ENCODE assay signal across 13 cellular contexts in genomic region chr2:5330961-5331360, GRCh38.
A peak's percentile ranks its signal among the peaks of the same experiment; 100 is the strongest.
DNase-seq lines count a peak whose midpoint lies in the region; ATAC-seq and TF ChIP-seq lines count a peak whose summit lies in the region.
"Had no signal": no experiment of that assay in that cellular context is flagged by ENCODE, and none has a peak within 500 bp of the region (broad histone marks: within the 10 kb centered on the region; RNA-seq: fewer than 3 reads in every experiment).

No MANE protein-coding gene starts in this region.

- H3K9me2 ChIP-seq in PC-3 (replicated peaks; ENCODE audit: low read length): no peaks in the 10 kb centered on the region

- intact Hi-C loops in PC-3 (cut with micrococcal nuclease): no loop called here

- CTCF ChIA-PET in PC-3 (lab: Charles Lee): no interaction called here

- no peak for TF ChIP-seq CTCF in PC-3 (conservative IDR thresholded peaks at IDR 0.05; ENCODE audit: low read depth, low read length)
- TF ChIP-seq CTCF in kidney epithelial cell (IDR thresholded peaks at IDR 0.05; ENCODE audit: insufficient read depth, low read length, poor library complexity, severe bottlenecking): no peak

- H2AFZ ChIP-seq in PC-3 (ENCODE audit: low read length): no peak overlapping the region
- H2AFZ ChIP-seq: GM23338 had no signal

- H3K4me3 ChIP-seq in PC-3 (ENCODE audit: low read length): no peak overlapping the region
- no peak overlapping the region for H3K4me3 ChIP-seq in kidney epithelial cell (ENCODE audit: low read depth, low read length)
- H3K4me3 ChIP-seq in HAP-1: no peak overlapping the region
- H3K4me3 ChIP-seq: GM12878, GM23338 had no signal

- DNase-seq in DMS53 (lab: John Stamatoyannopoulos, UW): peak; percentile 82
- peak; percentile 47 for DNase-seq in PC-3
- peak; percentile 39 for DNase-seq in kidney epithelial cell (ENCODE audit: low read depth)
- peak; percentile 67 for DNase-seq in renal cortical epithelial cell (ENCODE audit: low read depth)
- no peak for DNase-seq in medulla oblongata (ENCODE audit: extremely low spot score)
- DNase-seq in HAP-1 (ENCODE audit: low spot score in 2 of 2): no peak
- DNase-seq: CD8-positive, alpha-beta T cell; COR-L47; H7 had no signal

- H3K9ac ChIP-seq in PC-3 (ENCODE audit: low read length): no peak overlapping the region

- H3K4me1 ChIP-seq in PC-3 (ENCODE audit: insufficient read depth, low read length) (peaks cover 6% of the 10 kb centered on the region; the same call in 1 of the 2 replicates), HAP-1 (no peaks in the 10 kb centered on the region)

- POLR2A ChIA-PET in PC-3 (lab: Charles Lee; ENCODE audit: unreplicated experiment): no interaction called here

- H3K27me3 ChIP-seq in PC-3 (ENCODE audit: low read length) (no peaks in the 10 kb centered on the region), kidney epithelial cell (ENCODE audit: control insufficient read depth, insufficient read depth, low read length) (no peaks in the 10 kb centered on the region), HAP-1 (ENCODE audit: low read depth) (no peaks in the 10 kb centered on the region)

- no peaks in the 10 kb centered on the region for H3K79me2 ChIP-seq in PC-3 (ENCODE audit: low read length)

- no peak for ATAC-seq in PC-3
- ATAC-seq in HG02981 (IDR thresholded peaks at IDR 0.05; ENCODE audit: unreplicated experiment): no peak
- ATAC-seq: CD8-positive, alpha-beta T cell; GM12878; GM23338; HepG2 had no signal

- H3K36me3 ChIP-seq in PC-3 (ENCODE audit: low read depth, low read length): no peaks in the 10 kb centered on the region
- no peaks in the 10 kb centered on the region for H3K36me3 ChIP-seq in kidney epithelial cell (ENCODE audit: control insufficient read depth, insufficient read depth, low read length)
- H3K36me3 ChIP-seq in HAP-1 (replicated peaks): no peaks in the 10 kb centered on the region

- no peak overlapping the region for H3K4me2 ChIP-seq in PC-3 (ENCODE audit: low read length)
- H3K4me2 ChIP-seq: GM23338 had no signal

- no peaks in the 10 kb centered on the region for H3K9me3 ChIP-seq in PC-3 (ENCODE audit: low read length)
- H3K9me3 ChIP-seq in HAP-1: no peaks in the 10 kb centered on the region

- no peaks in the 10 kb centered on the region for H4K20me1 ChIP-seq in PC-3 (ENCODE audit: low read length)

- BruUV-seq in PC-3 (replicated peaks; lab: Mats Ljungman, UMichigan): no TSS peak

- H3F3A ChIP-seq in PC-3 (ENCODE audit: low read length, unreplicated experiment): no peaks in the 10 kb centered on the region

- in situ Hi-C loops in HAP-1 (cut with MboI; ENCODE audit: low sequenced_read_pairs): no loop called here

- H3K27ac ChIP-seq in PC-3 (ENCODE audit: low read length): no peak overlapping the region

Comparison
In these comparisons a context has a peak if more than half of its experiments do, and no peak if none do; other contexts are left out.
1. DNase-seq: peak in DMS53 (single experiment), PC-3 (single experiment), kidney epithelial cell (single experiment) and renal cortical epithelial cell (single experiment); none in medulla oblongata (single experiment) and HAP-1 (0 of 2).